In the genomic region with DNA sequence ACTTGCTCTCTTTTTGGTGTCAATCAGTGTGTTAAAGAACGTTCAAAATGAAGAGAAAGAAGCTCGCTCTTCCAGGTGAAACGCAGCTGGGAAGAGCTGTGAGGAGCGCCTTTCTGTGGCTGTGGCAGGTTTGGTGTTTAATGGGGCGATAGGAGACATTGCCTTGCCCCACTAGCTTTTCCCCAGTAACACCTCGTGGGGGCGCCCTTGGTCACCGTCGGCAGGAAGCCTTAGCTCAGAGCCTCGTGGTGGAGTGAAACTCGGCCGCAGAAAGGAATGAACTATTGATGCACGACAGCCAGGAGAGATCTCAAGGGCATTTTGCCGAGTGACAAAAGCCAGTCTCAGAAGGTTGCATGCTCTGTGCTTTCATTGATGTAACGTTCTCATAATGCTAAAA, we compare ENCODE assay signal across 23 cellular contexts.
A peak's percentile ranks its signal among the peaks of the same experiment; 100 is the strongest.
DNase-seq lines count a peak whose midpoint lies in the region; ATAC-seq and TF ChIP-seq lines count a peak whose summit lies in the region.
"Had no signal": no experiment of that assay in that cellular context is flagged by ENCODE, and none has a peak within 500 bp of the region (broad histone marks: within the 10 kb centered on the region; RNA-seq: fewer than 3 reads in every experiment).

No MANE protein-coding gene starts in this region.

- peaks cover 64% of the 10 kb centered on the region for H3K9me3 Mint-ChIP-seq in endodermal cell

- H3K4me3 ChIP-seq in WERI-Rb-1 (ENCODE audit: low read depth, low read length) = no peak overlapping the region
- H3K4me3 ChIP-seq in endodermal cell (ENCODE audit: low read length) = no peak overlapping the region
- H3K4me3 ChIP-seq in kidney epithelial cell (ENCODE audit: low read depth, low read length) = no peak overlapping the region
- H3K4me3 ChIP-seq: MG63, SK-N-MC had no signal

- DNase-seq in ELF-1 (ENCODE audit: low read depth, low spot score) (peak; percentile 31), WERI-Rb-1 (no peak), endodermal cell (peak; percentile 56), kidney epithelial cell (ENCODE audit: low read depth) (no peak), SKM-1 treated with dmso at 0.1 percent for 144 hours (lab: John Stamatoyannopoulos, UW; ENCODE audit: unreplicated experiment) (no peak), NCI-H146 (lab: John Stamatoyannopoulos, UW) (no peak)
- DNase-seq in effector CD8-positive, alpha-beta T cell (lab: John Stamatoyannopoulos, UW) = no peak
- DNase-seq: BE2C, Calu3, DMS79 treated with DMSO at 0.1 percent for 48 hours, GOT3, KBM-7, MG63, NCI-H1105 treated with DMSO at 0.1 percent for 48 hours, NCI-H2029, NCI-H446, NCI-H524 treated with DMSO at 0.1 percent for 48 hours, NCI-H774, SIG-M5, SW 1271 had no signal

- H3K27me3 ChIP-seq in WERI-Rb-1 (ENCODE audit: insufficient read depth, low read depth, severe bottlenecking) = peaks cover 8% of the 10 kb centered on the region
- H3K27me3 ChIP-seq in endodermal cell (ENCODE audit: control insufficient read depth, insufficient read depth, low read length, poor library complexity, severe bottlenecking) = no peaks in the 10 kb centered on the region
- no peaks in the 10 kb centered on the region for H3K27me3 ChIP-seq in kidney epithelial cell (ENCODE audit: control insufficient read depth, insufficient read depth, low read length)
- H3K27me3 ChIP-seq: BE2C, MG63 had no signal

- 93 to 96% methylated on average over 3 to 15 of the region's 15 CpGs for WGBS in endodermal cell (ENCODE audit: insufficient coverage in 1 of 2, insufficient read length in 1 of 2), 2 experiments

- H3K9me3 ChIP-seq in WERI-Rb-1 (ENCODE audit: severe bottlenecking) (no peaks in the 10 kb centered on the region), endodermal cell (ENCODE audit: control insufficient read depth, low read length) (no peaks in the 10 kb centered on the region)
- H3K9me3 ChIP-seq: BE2C, MG63 had no signal

- ATAC-seq in HG03432 (IDR thresholded peaks at IDR 0.05; ENCODE audit: unreplicated experiment) = no peak

- no peaks in the 10 kb centered on the region for H3K4me1 Mint-ChIP-seq in endodermal cell
- H3K4me1 Mint-ChIP-seq: CD14-positive monocyte had no signal

- no peaks in the 10 kb centered on the region for H3K27me3 Mint-ChIP-seq in endodermal cell (ENCODE audit: insufficient read depth)

- H3K27ac Mint-ChIP-seq in endodermal cell = no peak overlapping the region
- H3K27ac Mint-ChIP-seq: CD14-positive monocyte had no signal

- H3K36me3 ChIP-seq in WERI-Rb-1 (no peaks in the 10 kb centered on the region), endodermal cell (ENCODE audit: control insufficient read depth, insufficient read depth, low read length) (no peaks in the 10 kb centered on the region), kidney epithelial cell (ENCODE audit: control insufficient read depth, insufficient read depth, low read length) (no peaks in the 10 kb centered on the region)
- H3K36me3 ChIP-seq: BE2C, MG63 had no signal

- H3K4me1 ChIP-seq in endodermal cell (ENCODE audit: control insufficient read depth, insufficient read depth, low read length) = no peaks in the 10 kb centered on the region
- H3K4me1 ChIP-seq: BE2C had no signal

- no peak overlapping the region for H3K4me3 Mint-ChIP-seq in endodermal cell
- H3K4me3 Mint-ChIP-seq: CD14-positive monocyte had no signal

- H3K9ac ChIP-seq in endodermal cell (ENCODE audit: extremely low read depth, low read length, poor library complexity, severe bottlenecking) = no peak overlapping the region

- peaks cover 54% of the 10 kb centered on the region for H3K36me3 Mint-ChIP-seq in endodermal cell (ENCODE audit: low read depth)

- H3K27ac ChIP-seq in WERI-Rb-1 (no peak overlapping the region), endodermal cell (ENCODE audit: low read depth, low read length) (no peak overlapping the region)
- H3K27ac ChIP-seq: SK-N-MC had no signal

- TF ChIP-seq CTCF in WERI-Rb-1 (IDR thresholded peaks at IDR 0.05; ENCODE audit: low read depth, low read length) (0 out of 2 replicates have a peak, but pooled peaks have one; percentile 10), endodermal cell (conservative IDR thresholded peaks at IDR 0.05) (peak; percentile 52), kidney epithelial cell (IDR thresholded peaks at IDR 0.05; ENCODE audit: insufficient read depth, low read length, poor library complexity, severe bottlenecking) (peak; percentile 9)

Comparison
In these comparisons a context has a peak if more than half of its experiments do, and no peak if none do; other contexts are left out.
1. DNase-seq: peak in ELF-1 (single experiment) and endodermal cell (single experiment); none in WERI-Rb-1 (single experiment), kidney epithelial cell (single experiment), SKM-1 treated with dmso at 0.1 percent for 144 hours (single experiment), effector CD8-positive, alpha-beta T cell (single experiment) and NCI-H146 (single experiment).
2. Peak in every context shown above with its lines, with median percentiles within 50 percentile points of each other: CTCF ChIP-seq.